Comparison of ENCODE assay signal across 11 cellular contexts in genomic region chr10:71765176-71765906, GRCh38. TPM values are rescaled to one million over a fixed set of nuclear protein-coding genes. Genes with fewer than 3 reads are reported as not detected.
DNase-seq lines count a peak whose midpoint lies in the region; ATAC-seq and TF ChIP-seq lines count a peak whose summit lies in the region.
"Had no signal": no experiment of that assay in that cellular context is flagged by ENCODE, and none has a peak within 500 bp of the region (broad histone marks: within the 10 kb centered on the region; RNA-seq: fewer than 3 reads in every experiment).

No MANE protein-coding gene starts in this region.

- POLR2A ChIA-PET in CD8-positive, alpha-beta T cell (lab: Charles Lee) = interaction anchor here (3.8 to 14.9 kb wide), 3 partner anchors 7 to 36 kb away, joined by 21 to 300 read pairs (median 162); partner anchors contain the start of gene VSIR
- POLR2A ChIA-PET in SK-N-SH (lab: Yijun Ruan, JAX) = interaction anchor here (0.5 kb wide), 1 partner anchor 165 kb away, joined by 3 read pairs; no protein-coding TSS in a partner anchor

- peaks cover 3% of the 10 kb centered on the region for H3F3A ChIP-seq in SK-N-SH (replicated peaks; ENCODE audit: insufficient read depth)

- H4K20me1 ChIP-seq in SK-N-SH (ENCODE audit: insufficient read depth) = no peaks in the 10 kb centered on the region

- CTCF ChIA-PET in CD8-positive, alpha-beta T cell (lab: Charles Lee) = interaction anchor here (5.2 to 16.6 kb wide), 6 partner anchors 8 to 69 kb away, joined by 35 to 242 read pairs (median 88); partner anchors contain the start of gene VSIR
- CTCF ChIA-PET in SK-N-SH (lab: Yijun Ruan, JAX) = interaction anchor here (1.8 kb wide), 1 partner anchor 131 kb away, joined by 7 read pairs; no protein-coding TSS in a partner anchor

- H3K27ac ChIP-seq in CD8-positive, alpha-beta T cell (ENCODE audit: low read depth, low read length) = peak overlapping the region; percentile 36
- H3K27ac ChIP-seq in SK-N-SH (ENCODE audit: low read depth in 2 of 2, low read length in 1 of 2) (no peak overlapping the region), sigmoid colon (peak overlapping the region; percentile 89 to 98 (median 92))
- H3K27ac ChIP-seq: KMS-11 had no signal

- H3K9me3 ChIP-seq in CD8-positive, alpha-beta T cell (ENCODE audit: low read length) = no peaks in the 10 kb centered on the region
- H3K9me3 ChIP-seq in SK-N-SH = no peaks in the 10 kb centered on the region
- no peaks in the 10 kb centered on the region for H3K9me3 ChIP-seq in sigmoid colon

- H2AFZ ChIP-seq in SK-N-SH (ENCODE audit: low read depth) = no peak overlapping the region

- no peak for TF ChIP-seq RAD21 in SK-N-SH (IDR thresholded peaks at IDR 0.05; ENCODE audit: low read length)

- H3K4me3 Mint-ChIP-seq in CD8-positive, alpha-beta T cell = peak overlapping the region; percentile 70

- intact Hi-C loops in CD8-positive, alpha-beta T cell (cut with DNase I, micrococcal nuclease) = no loop called here
- intact Hi-C loops in sigmoid colon (cut with DNase I) = loop anchor here (2.0 to 5.0 kb wide), 2 partner anchors 53 to 87 kb away; partner anchors contain the start of gene PSAP

- H3K9me2 ChIP-seq in SK-N-SH = no peaks in the 10 kb centered on the region

- no peak for ATAC-seq in CD8-positive, alpha-beta T cell
- no peak for ATAC-seq in HG02884 (IDR thresholded peaks at IDR 0.05; ENCODE audit: unreplicated experiment)

- no peak overlapping the region for H3K4me2 ChIP-seq in SK-N-SH
- H3K4me2 ChIP-seq: KMS-11 had no signal

- TF ChIP-seq CTCF in CD8-positive, alpha-beta T cell (IDR thresholded peaks at IDR 0.05) = no peak
- no peak for TF ChIP-seq CTCF in SK-N-SH (IDR thresholded peaks at IDR 0.05)
- TF ChIP-seq CTCF in fibroblast of the aortic adventitia (IDR thresholded peaks at IDR 0.05; ENCODE audit: insufficient read depth, low read length) = no peak
- TF ChIP-seq CTCF in sigmoid colon (IDR thresholded peaks at IDR 0.05) = peak in 2 of 4 experiments; percentile 3 to 31

- TF ChIP-seq EP300 in SK-N-SH (IDR thresholded peaks at IDR 0.05; ENCODE audit: borderline replicate concordance in 1 of 2, low read depth in 1 of 2, low read length in 1 of 2) (no peak), sigmoid colon (IDR thresholded peaks at IDR 0.05) (no peak)

- peaks cover 94% of the 10 kb centered on the region for H3K4me1 ChIP-seq in CD8-positive, alpha-beta T cell (ENCODE audit: insufficient read depth, low read length)
- H3K4me1 ChIP-seq in SK-N-SH (ENCODE audit: control insufficient read depth in 1 of 2, insufficient read depth in 2 of 2, low read depth in 1 of 2, low read length in 1 of 2) = peaks cover 12 to 15% of the 10 kb centered on the region in 2 experiments; a peak in 3 of 4 replicates
- H3K4me1 ChIP-seq in sigmoid colon = peaks cover 0 to 98% (median 87%) of the 10 kb centered on the region in 4 donors

- no peaks in the 10 kb centered on the region for H3K9me3 Mint-ChIP-seq in CD8-positive, alpha-beta T cell

- WGBS in SK-N-SH (ENCODE audit: low lambda C conversion rate) = 79% methylated on average over 7 of the region's 8 CpGs
- WGBS in sigmoid colon, 2 donors = 68 to 71% methylated on average over 8 of the region's 8 CpGs

- peaks cover 52% of the 10 kb centered on the region for H3K36me3 ChIP-seq in CD8-positive, alpha-beta T cell (ENCODE audit: insufficient read depth, low read length)
- H3K36me3 ChIP-seq in SK-N-SH (replicated peaks in 1 of 2; ENCODE audit: control insufficient read depth in 1 of 2, insufficient read depth in 2 of 2, low read length in 1 of 2) = no peaks in the 10 kb centered on the region
- H3K36me3 ChIP-seq in sigmoid colon = peaks cover 0 to 23% (median 12%) of the 10 kb centered on the region in 4 donors

- no peak for DNase-seq in CD8-positive, alpha-beta T cell
- DNase-seq in SK-N-SH (no peak), fibroblast of the aortic adventitia (ENCODE audit: low read depth) (peak; percentile 65), sigmoid colon (peak; percentile 91), NCI-H146 (lab: John Stamatoyannopoulos, UW) (no peak), SIG-M5 treated with dmso at 0.1 percent for 504 hours (lab: John Stamatoyannopoulos, UW; ENCODE audit: unreplicated experiment) (no peak)
- no peak for DNase-seq in activated CD4-positive, CD25-positive, alpha-beta regulatory T cell (lab: John Stamatoyannopoulos, UW)
- DNase-seq: H7 had no signal

- no peaks in the 10 kb centered on the region for H3K27me3 Mint-ChIP-seq in CD8-positive, alpha-beta T cell (ENCODE audit: low read depth)

- no peaks in the 10 kb centered on the region for H3K79me2 ChIP-seq in SK-N-SH (ENCODE audit: insufficient read depth)

- peaks cover 95% of the 10 kb centered on the region for H3K4me1 Mint-ChIP-seq in CD8-positive, alpha-beta T cell (ENCODE audit: low read depth)

- peaks cover 86% of the 10 kb centered on the region for H3K36me3 Mint-ChIP-seq in CD8-positive, alpha-beta T cell

- H3K4me3 ChIP-seq in CD8-positive, alpha-beta T cell (ENCODE audit: low read depth, low read length) = no peak overlapping the region
- no peak overlapping the region for H3K4me3 ChIP-seq in SK-N-SH (ENCODE audit: low read depth in 2 of 2, low read length in 1 of 2)
- H3K4me3 ChIP-seq in fibroblast of the aortic adventitia (ENCODE audit: low read depth, low read length) = no peak overlapping the region
- no peak overlapping the region for H3K4me3 ChIP-seq in sigmoid colon

- peak overlapping the region; percentile 96 for H3K27ac Mint-ChIP-seq in CD8-positive, alpha-beta T cell

- H3K9ac ChIP-seq in SK-N-SH = no peak overlapping the region
- H3K9ac ChIP-seq: KMS-11 had no signal

- H3K27me3 ChIP-seq in CD8-positive, alpha-beta T cell (ENCODE audit: insufficient read depth, low read length) = no peaks in the 10 kb centered on the region
- H3K27me3 ChIP-seq in SK-N-SH (ENCODE audit: insufficient read depth) (no peaks in the 10 kb centered on the region), sigmoid colon (no peaks in the 10 kb centered on the region)

- TF ChIP-seq POLR2A in sigmoid colon (IDR thresholded peaks at IDR 0.05) = no peak

TF ChIP-seq in SK-N-SH, 30 proteins besides CTCF, POLR2A, EP300 and RAD21:
- no peak for TF ChIP-seq RXRA (IDR thresholded peaks at IDR 0.05; ENCODE audit: borderline replicate concordance, low read depth)
- TF ChIP-seq MAX (IDR thresholded peaks at IDR 0.05; ENCODE audit: low read depth) = 0 out of 2 replicates have a peak, but pooled peaks have one; percentile 21
- peak; percentile 49; the same call in 1 of the 2 replicates for TF ChIP-seq NFIC (IDR thresholded peaks at IDR 0.05; ENCODE audit: borderline replicate concordance)
- TF ChIP-seq SMC3 (IDR thresholded peaks at IDR 0.05; ENCODE audit: low read depth, low read length) = no peak
- no peak for TF ChIP-seq REST (IDR thresholded peaks at IDR 0.05; ENCODE audit: low read depth, low read length)
TF ChIP-seq in SK-N-SH: peak in this region for 2.

RNA-seq across cellular contexts. Expression of gene VSIR, which starts 8.0 kb away (rescaled TPM):
- total RNA-seq in CD8-positive, alpha-beta T cell = 10 to 100 TPM; 57.3 to 61.7 TPM
- 8.7 and 11.3 TPM in 2 replicates for polyA plus RNA-seq in SK-N-SH (2012; rRNA removed)
- polyA plus RNA-seq in SK-N-SH (2012; cell fraction: cytosol; rRNA removed) = 3.7 and 5.9 TPM in 2 replicates
- polyA plus RNA-seq in SK-N-SH (2012; cell fraction: nucleus; rRNA removed) = 8.9 and 12.7 TPM in 2 replicates
- total RNA-seq in fibroblast of the aortic adventitia (ENCODE audit: low replicate concordance) = 16.9 and 20.6 TPM in 2 replicates
- total RNA-seq in sigmoid colon = 10 to 100 TPM; 24.6 to 46.7 (median 40.3) TPM
- polyA plus RNA-seq in sigmoid colon = 10 to 100 TPM; 12.0 to 73.1 (median 30.7) TPM

RNA-seq across cellular contexts. Expression of gene C10orf105, which starts 45.8 kb away (rescaled TPM):
- total RNA-seq in CD8-positive, alpha-beta T cell = under 1 TPM; 0.14 to 0.33 TPM
- not detected in 2 replicates for polyA plus RNA-seq in SK-N-SH (2012; rRNA removed)
- under 0.01 TPM in 1 of 2 replicates, not detected in the other for polyA plus RNA-seq in SK-N-SH (2012; cell fraction: cytosol; rRNA removed)
- 0.01 TPM in 2 replicates for polyA plus RNA-seq in SK-N-SH (2012; cell fraction: nucleus; rRNA removed)
- under 0.01 TPM in 1 of 2 replicates, not detected in the other for total RNA-seq in fibroblast of the aortic adventitia (ENCODE audit: low replicate concordance)
- total RNA-seq in sigmoid colon = under 1 TPM in 1 of 4 donors, not detected in 3; 0.55 TPM
- under 1 TPM in 1 of 3 donors, not detected in 2; 0.25 TPM for polyA plus RNA-seq in sigmoid colon
- total RNA-seq: pulmonary artery endothelial cell had no signal

Comparison
In these comparisons a context has a peak if more than half of its experiments do, and no peak if none do; other contexts are left out.
1. DNase-seq: peak in fibroblast of the aortic adventitia (single experiment) and sigmoid colon (single experiment); none in CD8-positive, alpha-beta T cell (0 of 7), SK-N-SH (single experiment), NCI-H146 (single experiment), activated CD4-positive, CD25-positive, alpha-beta regulatory T cell (0 of 4) and SIG-M5 treated with dmso at 0.1 percent for 504 hours (single experiment).
2. H3K27ac ChIP-seq: peak in CD8-positive, alpha-beta T cell (single experiment) and sigmoid colon (4 of 4); none in SK-N-SH (0 of 2).